8 cellular contexts compared by ENCODE assay signal in genomic region chr7:129778770-129779601, GRCh38.
A peak's percentile ranks its signal among the peaks of the same experiment; 100 is the strongest.
DNase-seq lines count a peak whose midpoint lies in the region; ATAC-seq and TF ChIP-seq lines count a peak whose summit lies in the region.

No MANE protein-coding gene starts in this region.

- H2BK5ac ChIP-seq in trophoblast cell (ENCODE audit: low read depth, low read length, poor library complexity) = no peak overlapping the region

- ATAC-seq in HG02840 (IDR thresholded peaks at IDR 0.05; ENCODE audit: low FRiP score, unreplicated experiment) = no peak

- no peaks in the 10 kb centered on the region for H3K36me3 Mint-ChIP-seq in dendritic cell treated with granulocyte-macrophage colony-stimulating factor and Interleukin-4, amounts not matched to agents 40 ng/mL and 50 ng/mL, for 4 days (ENCODE audit: low read depth)

- H3K36me3 ChIP-seq in MM.1S (replicated peaks; ENCODE audit: insufficient read depth, low read length) (no peaks in the 10 kb centered on the region), trophoblast cell (ENCODE audit: control insufficient read depth in 1 of 2, insufficient read depth in 2 of 2, low read length in 2 of 2) (no peaks in the 10 kb centered on the region)

- no CpG with 5 or more reads among the region's 84 CpGs for WGBS in trophoblast cell (ENCODE audit: extremely low coverage, insufficient coverage, insufficient read length)

- H2AFZ ChIP-seq in MM.1S (ENCODE audit: low read length) (peak overlapping the region; percentile 99), trophoblast cell (ENCODE audit: insufficient read depth, low read length, poor library complexity) (peak overlapping the region; percentile 40)

- no peak overlapping the region for H3K4ac ChIP-seq in trophoblast cell (ENCODE audit: low read depth, low read length)

- no peak overlapping the region for H4K91ac ChIP-seq in trophoblast cell (ENCODE audit: low read depth, low read length)

- no peaks in the 10 kb centered on the region for H3K9me2 ChIP-seq in MM.1S (replicated peaks; ENCODE audit: insufficient read depth, low read length)

- no peak overlapping the region for H3K23ac ChIP-seq in trophoblast cell (ENCODE audit: low read length)

- no peak overlapping the region for H3K27ac ChIP-seq in MM.1S (ENCODE audit: low read length)
- no peak overlapping the region for H3K27ac ChIP-seq in trophoblast cell (ENCODE audit: low read depth, low read length)

- peaks cover 9% of the 10 kb centered on the region for H3K79me1 ChIP-seq in trophoblast cell (ENCODE audit: low read length)

- peaks cover 40% of the 10 kb centered on the region for H3K4me1 Mint-ChIP-seq in dendritic cell treated with granulocyte-macrophage colony-stimulating factor and Interleukin-4, amounts not matched to agents 40 ng/mL and 50 ng/mL, for 4 days (ENCODE audit: low read depth)

- intact Hi-C loops in dendritic cell treated with granulocyte-macrophage colony-stimulating factor and Interleukin-4, amounts not matched to agents 40 ng/mL and 50 ng/mL, for 4 days (cut with micrococcal nuclease) = no loop called here

- H3K79me2 ChIP-seq in MM.1S (ENCODE audit: low read length) (no peaks in the 10 kb centered on the region), trophoblast cell (ENCODE audit: control insufficient read depth, insufficient read depth, low read length, poor library complexity) (no peaks in the 10 kb centered on the region)

- H3K18ac ChIP-seq in trophoblast cell (ENCODE audit: low read length) = no peak overlapping the region

- no peak overlapping the region for H4K8ac ChIP-seq in trophoblast cell (ENCODE audit: low read depth, low read length)

- no peak overlapping the region for H2BK120ac ChIP-seq in trophoblast cell (ENCODE audit: insufficient read depth, low read length, poor library complexity)

- 0 out of 2 replicates have a peak, but pooled peaks have one; percentile 5 for TF ChIP-seq CTCF in MM.1S (IDR thresholded peaks at IDR 0.05; ENCODE audit: low read length)

- no peak overlapping the region for H3K27ac Mint-ChIP-seq in dendritic cell treated with granulocyte-macrophage colony-stimulating factor and Interleukin-4, amounts not matched to agents 40 ng/mL and 50 ng/mL, for 4 days

- H3K27me3 ChIP-seq in MM.1S (replicated peaks; ENCODE audit: insufficient read depth, low read length) (peaks cover 29% of the 10 kb centered on the region), trophoblast cell (ENCODE audit: insufficient read depth, low read length) (peaks cover 61% of the 10 kb centered on the region)

- no peaks in the 10 kb centered on the region for H4K20me1 ChIP-seq in MM.1S (ENCODE audit: insufficient read depth, low read length)

- H3K14ac ChIP-seq in trophoblast cell (ENCODE audit: low read length) = peak overlapping the region; percentile 32

- peak overlapping the region; percentile 66 for H4K12ac ChIP-seq in trophoblast cell (ENCODE audit: low read depth, low read length)

- H3K9me3 ChIP-seq in MM.1S (replicated peaks; ENCODE audit: insufficient read depth, low read length) (no peaks in the 10 kb centered on the region), trophoblast cell (ENCODE audit: insufficient read depth, low read depth, low read length) (peaks cover 16% of the 10 kb centered on the region)

- H2BK12ac ChIP-seq in trophoblast cell (ENCODE audit: low read length) = no peak overlapping the region

- no peaks in the 10 kb centered on the region for H3K9me3 Mint-ChIP-seq in dendritic cell treated with granulocyte-macrophage colony-stimulating factor and Interleukin-4, amounts not matched to agents 40 ng/mL and 50 ng/mL, for 4 days

- peak overlapping the region; percentile 98 for H3K4me3 ChIP-seq in MM.1S (ENCODE audit: low read length)
- peak overlapping the region; percentile 63 for H3K4me3 ChIP-seq in trophoblast cell (ENCODE audit: low read depth, low read length)

- DNase-seq in NCI-H2171 (lab: John Stamatoyannopoulos, UW) (peak; percentile 29), NCI-H2171 treated with DMSO at 0.1 percent for 48 hours (lab: John Stamatoyannopoulos, UW) (no peak), MM.1S (peak; percentile 7), trophoblast cell (peak; percentile 23 to 65), globus pallidus (ENCODE audit: low spot score) (no peak), HK-2 (ENCODE audit: unreplicated experiment) (no peak)

- H3K27me3 Mint-ChIP-seq in dendritic cell treated with granulocyte-macrophage colony-stimulating factor and Interleukin-4, amounts not matched to agents 40 ng/mL and 50 ng/mL, for 4 days = peaks cover 92% of the 10 kb centered on the region

- peak overlapping the region; percentile 6 for H3K4me3 Mint-ChIP-seq in dendritic cell treated with granulocyte-macrophage colony-stimulating factor and Interleukin-4, amounts not matched to agents 40 ng/mL and 50 ng/mL, for 4 days

- no peak overlapping the region for H2AK5ac ChIP-seq in trophoblast cell (ENCODE audit: low read length)

- H3K4me2 ChIP-seq in MM.1S (ENCODE audit: low read depth, low read length) (peak overlapping the region; percentile 86), trophoblast cell (ENCODE audit: low read length) (peak overlapping the region; percentile 62)

- peak overlapping the region; percentile 56; the same call in 1 of the 2 replicates for H3K9ac ChIP-seq in MM.1S (ENCODE audit: low read length)
- H3K9ac ChIP-seq in trophoblast cell (ENCODE audit: low read length) = peak overlapping the region; percentile 15

- peaks cover 14% of the 10 kb centered on the region; the same call in 1 of the 2 replicates for H3F3A ChIP-seq in MM.1S (ENCODE audit: insufficient read depth, low read length)

- H3K4me1 ChIP-seq in MM.1S (ENCODE audit: low read length) = peaks cover 14% of the 10 kb centered on the region; the same call in 1 of the 2 replicates
- peaks cover 15 to 19% of the 10 kb centered on the region in 2 experiments for H3K4me1 ChIP-seq in trophoblast cell (ENCODE audit: control insufficient read depth in 1 of 2, insufficient read depth in 2 of 2, low read length in 2 of 2)

Comparison
In these comparisons a context has a peak if more than half of its experiments do, and no peak if none do; other contexts are left out.
1. DNase-seq: peak in NCI-H2171 (single experiment), MM.1S (single experiment) and trophoblast cell (2 of 2); none in NCI-H2171 treated with DMSO at 0.1 percent for 48 hours (single experiment), globus pallidus (single experiment) and HK-2 (single experiment).